In the genomic region with DNA sequence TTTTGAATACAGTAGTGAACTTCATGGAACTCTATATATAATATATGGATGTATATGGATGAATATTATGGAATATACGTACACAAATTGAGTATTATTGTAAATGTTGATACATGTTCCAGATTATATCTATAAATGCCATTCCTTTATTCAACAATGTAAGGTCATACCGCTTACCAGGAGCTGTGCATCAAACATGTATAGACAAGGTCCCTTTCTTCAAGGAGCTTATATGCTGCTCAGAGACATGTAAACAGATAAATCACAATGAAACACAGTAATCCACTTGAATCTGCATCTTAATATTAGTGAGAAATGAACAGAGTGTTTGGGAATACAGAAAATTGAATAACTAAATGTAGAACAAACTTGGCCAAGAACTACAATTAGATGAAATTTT, we compare ENCODE assay signal across 1 cellular context.
TF ChIP-seq lines count a peak whose summit lies in the region.

No MANE protein-coding gene starts in this region.

TF ChIP-seq in SK-N-SH, 30 proteins besides CTCF, POLR2A, EP300 and RAD21 (continued from another document):
- TF ChIP-seq, protein P1, sequence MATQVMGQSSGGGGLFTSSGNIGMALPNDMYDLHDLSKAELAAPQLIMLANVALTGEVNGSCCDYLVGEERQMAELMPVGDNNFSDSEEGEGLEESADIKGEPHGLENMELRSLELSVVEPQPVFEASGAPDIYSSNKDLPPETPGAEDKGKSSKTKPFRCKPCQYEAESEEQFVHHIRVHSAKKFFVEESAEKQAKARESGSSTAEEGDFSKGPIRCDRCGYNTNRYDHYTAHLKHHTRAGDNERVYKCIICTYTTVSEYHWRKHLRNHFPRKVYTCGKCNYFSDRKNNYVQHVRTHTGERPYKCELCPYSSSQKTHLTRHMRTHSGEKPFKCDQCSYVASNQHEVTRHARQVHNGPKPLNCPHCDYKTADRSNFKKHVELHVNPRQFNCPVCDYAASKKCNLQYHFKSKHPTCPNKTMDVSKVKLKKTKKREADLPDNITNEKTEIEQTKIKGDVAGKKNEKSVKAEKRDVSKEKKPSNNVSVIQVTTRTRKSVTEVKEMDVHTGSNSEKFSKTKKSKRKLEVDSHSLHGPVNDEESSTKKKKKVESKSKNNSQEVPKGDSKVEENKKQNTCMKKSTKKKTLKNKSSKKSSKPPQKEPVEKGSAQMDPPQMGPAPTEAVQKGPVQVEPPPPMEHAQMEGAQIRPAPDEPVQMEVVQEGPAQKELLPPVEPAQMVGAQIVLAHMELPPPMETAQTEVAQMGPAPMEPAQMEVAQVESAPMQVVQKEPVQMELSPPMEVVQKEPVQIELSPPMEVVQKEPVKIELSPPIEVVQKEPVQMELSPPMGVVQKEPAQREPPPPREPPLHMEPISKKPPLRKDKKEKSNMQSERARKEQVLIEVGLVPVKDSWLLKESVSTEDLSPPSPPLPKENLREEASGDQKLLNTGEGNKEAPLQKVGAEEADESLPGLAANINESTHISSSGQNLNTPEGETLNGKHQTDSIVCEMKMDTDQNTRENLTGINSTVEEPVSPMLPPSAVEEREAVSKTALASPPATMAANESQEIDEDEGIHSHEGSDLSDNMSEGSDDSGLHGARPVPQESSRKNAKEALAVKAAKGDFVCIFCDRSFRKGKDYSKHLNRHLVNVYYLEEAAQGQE (IDR thresholded peaks at IDR 0.05; ENCODE audit: low read depth, low read length) = no peak
- no peak for TF ChIP-seq CHD2 (IDR thresholded peaks at IDR 0.05; ENCODE audit: low read length, partially characterized antibody)
- no peak for TF ChIP-seq IRF3 (IDR thresholded peaks at IDR 0.05; ENCODE audit: low read depth, low read length)
- no peak for TF ChIP-seq FOXJ3 (CRISPR knock-in tag; IDR thresholded peaks at IDR 0.05)
- no peak for TF ChIP-seq EZH2phosphoT487 (IDR thresholded peaks at IDR 0.05; ENCODE audit: borderline replicate concordance, low read depth)
- TF ChIP-seq RXRA (IDR thresholded peaks at IDR 0.05; ENCODE audit: borderline replicate concordance, low read depth) = no peak
- TF ChIP-seq TCF12 (IDR thresholded peaks at IDR 0.05) = no peak
- no peak for TF ChIP-seq TEAD4 (IDR thresholded peaks at IDR 0.05; ENCODE audit: borderline replicate concordance, insufficient read depth)
